In genomic region chr3:100590114-100590839, GRCh38 we compare ENCODE assay signal across 7 cellular contexts. TPM values are rescaled to one million over a fixed set of nuclear protein-coding genes. Genes with fewer than 3 reads are reported as not detected.
DNase-seq lines count a peak whose midpoint lies in the region; ATAC-seq and TF ChIP-seq lines count a peak whose summit lies in the region.

No MANE protein-coding gene starts in this region.

- H3F3A ChIP-seq in SU-DHL-6 (ENCODE audit: insufficient read depth), result no peaks in the 10 kb centered on the region

- H3K27ac ChIP-seq in SU-DHL-6 (ENCODE audit: low read depth, low read length) (no peak overlapping the region), right cardiac atrium (ENCODE audit: low read length) (no peak overlapping the region), gastrocnemius medialis (no peak overlapping the region)

- H3K9me3 ChIP-seq in SU-DHL-6 (ENCODE audit: insufficient read depth, low read length), result no peaks in the 10 kb centered on the region
- no peaks in the 10 kb centered on the region for H3K9me3 ChIP-seq in right cardiac atrium (ENCODE audit: control insufficient read depth, low read length)
- no peaks in the 10 kb centered on the region for H3K9me3 ChIP-seq in gastrocnemius medialis

- H3K36me3 ChIP-seq in SU-DHL-6 (ENCODE audit: low read length), result no peaks in the 10 kb centered on the region
- no peaks in the 10 kb centered on the region for H3K36me3 ChIP-seq in gastrocnemius medialis

- H3K79me2 ChIP-seq in SU-DHL-6 (ENCODE audit: insufficient read depth, low read length), result no peaks in the 10 kb centered on the region

- peak overlapping the region; percentile 71 for H2AFZ ChIP-seq in SU-DHL-6 (ENCODE audit: low read depth, low read length, severe bottlenecking)

- TF ChIP-seq CTCF in GM12875 (IDR thresholded peaks at IDR 0.05; ENCODE audit: borderline replicate concordance, insufficient read depth, low read depth, low read length), result peak; percentile 69
- TF ChIP-seq CTCF in SU-DHL-6 (IDR thresholded peaks at IDR 0.05; ENCODE audit: insufficient read depth, low read length, poor library complexity, severe bottlenecking), result peak; percentile 76
- TF ChIP-seq CTCF in gastrocnemius medialis (IDR thresholded peaks at IDR 0.05 in 4 of 5, conservative IDR thresholded peaks at IDR 0.05 in 1 of 5), result peak; percentile 72 to 88 (median 82)

- no peaks in the 10 kb centered on the region for H3K9me2 ChIP-seq in SU-DHL-6 (replicated peaks; ENCODE audit: insufficient read depth, low read length)

- in situ Hi-C loops in gastrocnemius medialis (cut with MboI; ENCODE audit: low sequenced_read_pairs in 4 of 4), result loop anchor here (5.0 to 25.0 kb wide), 5 partner anchors 128 to 758 kb away; partner anchors contain the start of gene NIT2 (in 1 of the 4)

- ATAC-seq in HG02642 (IDR thresholded peaks at IDR 0.05; ENCODE audit: poor library complexity, unreplicated experiment) (peak; percentile 95), right cardiac atrium (peak; percentile 77 to 79), gastrocnemius medialis (peak; percentile 66 to 87)

- H3K4me3 ChIP-seq in GM12875 (ENCODE audit: low read depth, low read length), result no peak overlapping the region
- H3K4me3 ChIP-seq in SU-DHL-6 (ENCODE audit: insufficient read depth, low read length, poor library complexity, severe bottlenecking), result no peak overlapping the region
- no peak overlapping the region for H3K4me3 ChIP-seq in right cardiac atrium (ENCODE audit: low read length)
- peak overlapping the region in 1 of 4 donors; percentile 38 for H3K4me3 ChIP-seq in gastrocnemius medialis

- TF ChIP-seq POLR2A in gastrocnemius medialis (IDR thresholded peaks at IDR 0.05), result no peak

- no peaks in the 10 kb centered on the region for H4K20me1 ChIP-seq in SU-DHL-6 (ENCODE audit: low read depth, low read length)

- H3K27me3 ChIP-seq in SU-DHL-6 (ENCODE audit: low read length) (no peaks in the 10 kb centered on the region), right cardiac atrium (ENCODE audit: control insufficient read depth, insufficient read depth) (no peaks in the 10 kb centered on the region), gastrocnemius medialis (no peaks in the 10 kb centered on the region)

- intact Hi-C loops in right cardiac atrium (cut with DNase I) (loop anchor here (1.0 to 10.0 kb wide), 5 partner anchors 123 to 275 kb away; no protein-coding TSS in a partner anchor), gastrocnemius medialis (cut with DNase I; ENCODE audit: low total_unique reads) (loop anchor here (1.0 kb wide), 1 partner anchor 127 kb away; no protein-coding TSS in a partner anchor)

- H3K4me2 ChIP-seq in SU-DHL-6 (ENCODE audit: low read depth, low read length, poor library complexity, severe bottlenecking), result peak overlapping the region; percentile 30

- H3K9ac ChIP-seq in SU-DHL-6 (ENCODE audit: low read length), result no peak overlapping the region

- H3K4me1 ChIP-seq in right cardiac atrium (ENCODE audit: control insufficient read depth, insufficient read depth, low read length) (no peaks in the 10 kb centered on the region), gastrocnemius medialis (no peaks in the 10 kb centered on the region)

- DNase-seq in NCI-H1105 (lab: John Stamatoyannopoulos, UW) (peak; percentile 55), anterior cingulate cortex (lab: John Stamatoyannopoulos, UW) (peak in 45 of 58 donors; percentile 2 to 66 (median 24)), right cardiac atrium (peak in 1 of 3 donors; percentile 24), gastrocnemius medialis (peak; percentile 29 to 32)

- 29% methylated on average over 10 of the region's 10 CpGs for WGBS in right cardiac atrium

RNA-seq across cellular contexts. Expression of gene ADGRG7, which starts 19.1 kb away (rescaled TPM):
- not detected for total RNA-seq in right cardiac atrium
- not detected for polyA plus RNA-seq in right cardiac atrium
- under 1 TPM in 1 of 4 donors, not detected in 3; 0.58 TPM for total RNA-seq in gastrocnemius medialis
